In the genomic region with DNA sequence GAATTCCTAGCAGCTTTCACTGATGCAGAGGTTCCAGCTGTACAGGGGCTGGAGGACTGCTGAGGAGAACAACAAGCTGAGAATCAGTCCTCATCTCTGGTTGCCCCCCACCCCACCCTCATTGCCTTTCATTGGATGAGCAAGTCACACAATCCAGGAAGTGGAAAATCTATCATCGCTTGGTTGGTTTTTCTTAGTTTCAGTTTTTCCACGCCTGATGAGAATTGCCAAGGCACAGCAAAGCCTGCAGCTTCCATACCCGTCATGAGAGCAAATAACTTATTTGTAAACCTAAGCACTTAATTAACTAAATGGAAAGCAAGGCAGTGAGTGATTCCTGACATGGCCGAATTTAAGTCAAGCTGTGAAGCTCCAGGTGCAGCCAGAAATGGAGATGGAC, we compare ENCODE assay signal across 8 cellular contexts.
DNase-seq lines count a peak whose midpoint lies in the region.

No MANE protein-coding gene starts in this region.

- DNase-seq in NCI-H1417 (lab: John Stamatoyannopoulos, UW), result peak in 2 of 3 experiments; percentile 16 to 46
- DNase-seq in NCI-H1417 treated with DMSO at 0.1 percent for 48 hours (lab: John Stamatoyannopoulos, UW), result no peak
- peak; percentile 23 for DNase-seq in activated T-cell treated with anti-CD3 and anti-CD28 coated beads for 48 hours (ENCODE audit: low read depth)
- DNase-seq in left kidney (ENCODE audit: low read depth, low spot score), result peak; percentile 76
- peak; percentile 42 for DNase-seq in stromal cell of bone marrow (ENCODE audit: low read depth)
- no peak for DNase-seq in NCI-H128 (lab: John Stamatoyannopoulos, UW; ENCODE audit: unreplicated experiment)
- no peak for DNase-seq in hippocampal formation (lab: John Stamatoyannopoulos, UW)
- no peak for DNase-seq in SIG-M5 (lab: John Stamatoyannopoulos, UW)

Comparison
In these comparisons a context has a peak if more than half of its experiments do, and no peak if none do; other contexts are left out.
1. DNase-seq: peak in NCI-H1417 (2 of 3), activated T-cell treated with anti-CD3 and anti-CD28 coated beads for 48 hours (single experiment), left kidney (single experiment) and stromal cell of bone marrow (single experiment); none in NCI-H1417 treated with DMSO at 0.1 percent for 48 hours (single experiment), NCI-H128 (single experiment), hippocampal formation (0 of 2) and SIG-M5 (single experiment).